27 cellular contexts compared by ENCODE assay signal in the genomic region with DNA sequence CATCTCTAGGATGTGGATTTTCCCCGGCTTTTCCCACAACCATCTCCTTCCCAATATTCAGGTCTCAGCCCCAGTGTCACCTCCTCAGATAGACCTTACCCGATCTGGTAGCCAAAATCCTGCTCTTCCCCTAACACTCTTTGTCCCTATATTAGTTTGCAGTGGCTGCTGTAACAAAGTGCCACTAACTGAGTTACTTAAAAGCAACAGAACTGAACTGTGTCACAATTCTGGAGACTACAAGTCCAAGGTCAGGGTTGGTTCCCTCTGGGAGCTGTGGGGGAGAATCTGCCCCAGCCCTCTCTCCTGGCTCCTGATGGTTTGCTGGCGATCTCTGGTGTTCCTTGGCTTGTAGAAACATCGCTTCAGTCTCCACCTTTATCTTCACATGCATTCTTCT.
"Had no signal": no experiment of that assay in that cellular context is flagged by ENCODE, and none has a peak within 500 bp of the region (broad histone marks: within the 10 kb centered on the region; RNA-seq: fewer than 3 reads in every experiment).

No MANE protein-coding gene starts in this region.

- H3K4me1 Mint-ChIP-seq: activated CD4-positive, alpha-beta T cell treated with anti-CD3 and anti-CD28 coated beads for 36 hours; activated CD4-positive, alpha-beta T cell treated with anti-CD3 and anti-CD28 coated beads, Interleukin-2, amount 10 ng/mL, durations not matched to agents 7 days and 5 days; activated naive CD4-positive, alpha-beta T cell treated with anti-CD3 and anti-CD28 coated beads, Interleukin-2, amount 50 U/mL, for 24 hours had no signal

- H3K9me3 ChIP-seq: SJSA1 had no signal

- H3K27ac ChIP-seq: brain microvascular endothelial cell, KMS-11, SJSA1 had no signal

- DNase-seq: activated CD4-positive, alpha-beta T cell treated with anti-CD3 and anti-CD28 coated beads for 36 hours; activated CD4-positive, alpha-beta T cell treated with anti-CD3 and anti-CD28 coated beads, Interleukin-2, amount 10 ng/mL, durations not matched to agents 7 days and 5 days; activated CD4-positive, alpha-beta T cell treated with anti-CD3 and anti-CD28 coated beads, Interleukin-2, amount 50 U/mL, for 48 hours; activated CD8-positive, alpha-beta T cell treated with anti-CD3 and anti-CD28 coated beads, Interleukin-2, amount 10 ng/mL, durations not matched to agents 7 days and 5 days; activated gamma-delta T cell; activated naive CD4-positive, alpha-beta T cell treated with Interleukin-2 at 50 U/mL for 16 hours; activated T-cell treated with anti-CD3 and anti-CD28 coated beads, Interleukin-2, amount 50 U/mL, for 24 hours; aorta; brain microvascular endothelial cell; central memory CD4-positive, alpha-beta T cell; MM.1S; MV-4-11; NCI-H1092; NCI-H1436 treated with DMSO at 0.1 percent for 48 hours; NCI-H1694 treated with DMSO at 0.1 percent for 48 hours; NCI-H2029; NCI-H345; NCI-H524 treated with DMSO at 0.1 percent for 48 hours; SHP77 treated with DMSO at 0.1 percent for 48 hours; SW 1271; T-helper 1 cell; T1000 had no signal

- H3K27me3 ChIP-seq: SJSA1 had no signal

- H3K36me3 ChIP-seq: brain microvascular endothelial cell, SJSA1 had no signal

- H3K9me3 Mint-ChIP-seq: activated CD4-positive, alpha-beta T cell treated with anti-CD3 and anti-CD28 coated beads, Interleukin-2, amount 10 ng/mL, durations not matched to agents 7 days and 5 days; activated naive CD4-positive, alpha-beta T cell treated with anti-CD3 and anti-CD28 coated beads, Interleukin-2, amount 50 U/mL, for 24 hours; activated T-cell treated with anti-CD3 and anti-CD28 coated beads, Interleukin-2, amount 50 U/mL, for 24 hours; activated T-helper 2 cell treated with anti-CD3 and anti-CD28 coated beads, Interferon-gamma antibody, Interleukin-2, Interleukin-4, amounts not matched to agents 10 μg/mL and 5 μg/mL and 100 μg/mL, durations not matched to agents 14 hours and 24 hours and 36 hours had no signal

- H3K4me1 ChIP-seq: SJSA1 had no signal

- H3K36me3 Mint-ChIP-seq: activated naive CD4-positive, alpha-beta T cell treated with anti-CD3 and anti-CD28 coated beads, Interleukin-2, amount 50 U/mL, for 24 hours had no signal

- H3K27me3 Mint-ChIP-seq: activated CD4-positive, alpha-beta T cell treated with anti-CD3 and anti-CD28 coated beads for 36 hours; activated T-cell treated with anti-CD3 and anti-CD28 coated beads, Interleukin-2, amount 50 U/mL, for 24 hours had no signal

- H3K4me3 ChIP-seq: SJSA1 had no signal

- H3K27ac Mint-ChIP-seq: activated CD4-positive, alpha-beta T cell treated with anti-CD3 and anti-CD28 coated beads for 36 hours; activated CD4-positive, alpha-beta T cell treated with anti-CD3 and anti-CD28 coated beads, Interleukin-2, amount 10 ng/mL, durations not matched to agents 7 days and 5 days; activated CD8-positive, alpha-beta T cell treated with anti-CD3 and anti-CD28 coated beads, Interleukin-2, amount 10 ng/mL, durations not matched to agents 7 days and 5 days; activated naive CD4-positive, alpha-beta T cell treated with anti-CD3 and anti-CD28 coated beads, Interleukin-2, amount 50 U/mL, for 24 hours; activated T-cell treated with anti-CD3 and anti-CD28 coated beads, Interleukin-2, amount 50 U/mL, for 24 hours; activated T-helper 2 cell treated with anti-CD3 and anti-CD28 coated beads, Interferon-gamma antibody, Interleukin-2, Interleukin-4, amounts not matched to agents 10 μg/mL and 5 μg/mL and 100 μg/mL, durations not matched to agents 14 hours and 24 hours and 36 hours had no signal

- ATAC-seq: activated CD4-positive, alpha-beta T cell treated with anti-CD3 and anti-CD28 coated beads for 36 hours; activated CD8-positive, alpha-beta T cell treated with anti-CD3 and anti-CD28 coated beads, Interleukin-2, amount 10 ng/mL, durations not matched to agents 7 days and 5 days; Panc1 had no signal

- H3K9ac ChIP-seq: KMS-11 had no signal

- H3K4me2 ChIP-seq: KMS-11 had no signal

- H3K4me3 Mint-ChIP-seq: activated CD4-positive, alpha-beta T cell treated with anti-CD3 and anti-CD28 coated beads for 36 hours; activated CD4-positive, alpha-beta T cell treated with anti-CD3 and anti-CD28 coated beads, Interleukin-2, amount 10 ng/mL, durations not matched to agents 7 days and 5 days; activated CD8-positive, alpha-beta T cell treated with anti-CD3 and anti-CD28 coated beads, Interleukin-2, amount 10 ng/mL, durations not matched to agents 7 days and 5 days; activated naive CD4-positive, alpha-beta T cell treated with anti-CD3 and anti-CD28 coated beads, Interleukin-2, amount 50 U/mL, for 24 hours; activated T-cell treated with anti-CD3 and anti-CD28 coated beads, Interleukin-2, amount 50 U/mL, for 24 hours had no signal
